ENCODE assay signal across 8 cellular contexts in genomic region chr6:158233214-158233795, GRCh38.
A peak's percentile ranks its signal among the peaks of the same experiment; 100 is the strongest.
DNase-seq lines count a peak whose midpoint lies in the region; ATAC-seq and TF ChIP-seq lines count a peak whose summit lies in the region.

No MANE protein-coding gene starts in this region.

- in situ Hi-C loops in astrocyte of the cerebellum (cut with HindIII; ENCODE audit: low sequenced_read_pairs) = no loop called here

- peaks cover 26 to 46% (median 32%) of the 10 kb centered on the region in 10 experiments for H3K4me1 ChIP-seq in BLaER1 treated with 17β-estradiol and CSF1 and Interleukin-3, amounts not matched to agents 10 nM and 100 nM
- peaks cover 9 to 25% of the 10 kb centered on the region in 2 donors for H3K4me1 ChIP-seq in left lung
- peaks cover 0 to 25% (median 13%) of the 10 kb centered on the region in 4 donors for H3K4me1 ChIP-seq in tibial artery

- DNase-seq in HL-60 (ENCODE audit: low read depth in 1 of 2, low spot score in 1 of 2) (no peak), astrocyte of the cerebellum (ENCODE audit: low read depth) (no peak), left lung (no peak), tibial artery (no peak), SKM-1 treated with dmso at 0.1 percent for 144 hours (lab: John Stamatoyannopoulos, UW; ENCODE audit: unreplicated experiment) (no peak), NOMO-1 (lab: John Stamatoyannopoulos, UW; ENCODE audit: unreplicated experiment in 2 of 2) (no peak)

- H3K36me3 ChIP-seq in BLaER1 treated with 17β-estradiol and CSF1 and Interleukin-3, amounts not matched to agents 10 nM and 100 nM = 0 out of 22 replicates have a peak, but pooled peaks cover 0 to 5% (median 0%) of the 10 kb centered on the region in 11 experiments
- H3K36me3 ChIP-seq in left lung (no peaks in the 10 kb centered on the region), tibial artery (no peaks in the 10 kb centered on the region)

- H4K20me1 ChIP-seq in BLaER1 treated with 17β-estradiol and CSF1 and Interleukin-3, amounts not matched to agents 10 nM and 100 nM = peaks cover 37 to 56% (median 50%) of the 10 kb centered on the region in 11 experiments; a peak in 21 of 22 replicates

- H3K27ac ChIP-seq in BLaER1 treated with 17β-estradiol and CSF1 and Interleukin-3, amounts not matched to agents 10 nM and 100 nM = peak overlapping the region in 10 of 11 experiments; percentile 82 to 97 (median 88); a peak in 18 of 22 replicates
- H3K27ac ChIP-seq in HL-60 (replicated peaks) (no peak overlapping the region), left lung (peak overlapping the region in 1 of 2 donors; percentile 66), tibial artery (peak overlapping the region; percentile 72 to 84)

- no peaks in the 10 kb centered on the region for H3K27me3 ChIP-seq in BLaER1 treated with 17β-estradiol and CSF1 and Interleukin-3, amounts not matched to agents 10 nM and 100 nM
- H3K27me3 ChIP-seq in HL-60 (ENCODE audit: insufficient read depth, poor library complexity, severe bottlenecking) (no peaks in the 10 kb centered on the region), left lung (peaks cover 0 to 23% of the 10 kb centered on the region in 2 donors), tibial artery (no peaks in the 10 kb centered on the region)

- TF ChIP-seq CTCF in HL-60 (IDR thresholded peaks at IDR 0.05; ENCODE audit: insufficient read depth, low read length) = no peak
- TF ChIP-seq CTCF in astrocyte of the cerebellum (IDR thresholded peaks at IDR 0.05; ENCODE audit: low read depth, low read length, missing control alignments) = no peak
- no peak for TF ChIP-seq CTCF in left lung (IDR thresholded peaks at IDR 0.05)
- TF ChIP-seq CTCF in tibial artery (IDR thresholded peaks at IDR 0.05) = no peak

- H3K4me2 ChIP-seq in BLaER1 treated with 17β-estradiol and CSF1 and Interleukin-3, amounts not matched to agents 10 nM and 100 nM = peak overlapping the region; percentile 91 to 99 (median 98)

- H3K9ac ChIP-seq in BLaER1 treated with 17β-estradiol and CSF1 and Interleukin-3, amounts not matched to agents 10 nM and 100 nM = peak overlapping the region; percentile 84 to 97 (median 90)

- peak; percentile 8 for ATAC-seq in left lung
- no peak for ATAC-seq in HG02852 (IDR thresholded peaks at IDR 0.05; ENCODE audit: unreplicated experiment)

- H3K9me3 ChIP-seq in BLaER1 treated with 17β-estradiol and CSF1 and Interleukin-3, amounts not matched to agents 10 nM and 100 nM (replicated peaks in 1 of 11) = no peaks in the 10 kb centered on the region
- H3K9me3 ChIP-seq in left lung (no peaks in the 10 kb centered on the region), tibial artery (no peaks in the 10 kb centered on the region)

- intact Hi-C loops in left lung (cut with DNase I) = no loop called here
- intact Hi-C loops in tibial artery (cut with DNase I; ENCODE audit: low total_unique reads) = no loop called here

- H3K4me3 ChIP-seq in BLaER1 treated with 17β-estradiol and CSF1 and Interleukin-3, amounts not matched to agents 10 nM and 100 nM = peak overlapping the region; percentile 73 to 92 (median 82)
- H3K4me3 ChIP-seq in HL-60 (replicated peaks; ENCODE audit: insufficient read depth, low read length) (peak overlapping the region; percentile 80), astrocyte of the cerebellum (ENCODE audit: low read depth, low read length) (peak overlapping the region; percentile 74), left lung (peak overlapping the region; percentile 46 to 71), tibial artery (peak overlapping the region; percentile 83 to 90)
